In the genomic region with DNA sequence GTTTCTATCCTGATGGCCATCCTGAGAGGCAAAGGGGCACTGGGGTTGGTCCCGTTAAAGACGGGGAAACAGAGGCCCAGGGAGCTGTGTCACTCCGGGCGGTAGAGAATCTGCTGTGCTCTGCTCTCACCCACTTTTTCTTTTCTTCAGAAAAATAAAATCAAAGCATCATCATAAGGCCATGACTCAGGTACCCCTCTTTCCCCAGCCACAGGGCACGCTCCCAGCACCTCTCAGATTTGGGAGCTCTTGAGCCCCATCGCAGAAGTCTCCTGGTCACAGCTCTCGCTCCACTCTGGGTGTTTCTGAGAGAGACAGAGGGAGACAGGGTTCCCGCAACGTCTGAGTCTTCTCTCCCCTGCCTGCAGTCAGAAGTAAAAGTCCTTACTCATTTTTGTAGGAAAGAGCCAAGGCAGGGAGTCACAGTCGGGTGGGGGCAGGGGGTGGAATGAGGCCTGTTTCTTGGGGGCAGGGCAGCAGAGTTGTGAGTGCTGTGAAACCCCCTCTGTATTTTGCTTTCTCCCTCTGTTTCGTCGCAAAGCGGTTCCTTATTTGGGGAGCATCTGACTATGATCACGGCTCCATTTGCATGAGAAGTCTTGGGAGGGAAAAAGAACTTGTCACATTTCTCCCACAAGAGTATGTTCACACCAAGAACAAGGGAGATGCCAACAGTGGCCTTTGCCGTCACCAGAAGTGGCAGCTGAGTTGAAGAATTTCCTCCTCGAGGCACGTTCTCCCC, we compare ENCODE assay signal across 18 cellular contexts.
A peak's percentile ranks its signal among the peaks of the same experiment; 100 is the strongest.
DNase-seq lines count a peak whose midpoint lies in the region; ATAC-seq lines count a peak whose summit lies in the region.
"Had no signal": no experiment of that assay in that cellular context is flagged by ENCODE, and none has a peak within 500 bp of the region (broad histone marks: within the 10 kb centered on the region; RNA-seq: fewer than 3 reads in every experiment).

No MANE protein-coding gene starts in this region.

- no peaks in the 10 kb centered on the region for H3K79me2 ChIP-seq in trophoblast cell (ENCODE audit: control insufficient read depth, insufficient read depth, low read length, poor library complexity)

- no peak overlapping the region for H2BK5ac ChIP-seq in trophoblast cell (ENCODE audit: low read depth, low read length, poor library complexity)

- ATAC-seq in GM19397 (IDR thresholded peaks at IDR 0.05; ENCODE audit: unreplicated experiment), result no peak
- ATAC-seq: activated naive CD4-positive, alpha-beta T cell treated with anti-CD3 and anti-CD28 coated beads, Interleukin-2, amount 50 U/mL, for 72 hours; stimulated activated memory B cell treated with anti-CD40 and anti-IgM and Interleukin-4, amounts not matched to agents 10 μg/mL and 1 μg/mL and 100 μg/mL, for 72 hours had no signal

- no peak overlapping the region for H3K23ac ChIP-seq in trophoblast cell (ENCODE audit: low read length)

- H2BK120ac ChIP-seq in trophoblast cell (ENCODE audit: insufficient read depth, low read length, poor library complexity), result no peak overlapping the region

- no peak overlapping the region for H4K8ac ChIP-seq in trophoblast cell (ENCODE audit: low read depth, low read length)

- 66% methylated on average over 17 of the region's 17 CpGs for WGBS in HUES64
- WGBS in trophoblast cell (ENCODE audit: extremely low coverage, insufficient coverage, insufficient read length), result no CpG with 5 or more reads among the region's 17 CpGs

- H3K14ac ChIP-seq in trophoblast cell (ENCODE audit: low read length), result no peak overlapping the region

- DNase-seq in activated CD8-positive, alpha-beta memory T cell treated with anti-CD3 and anti-CD28 coated beads, Interleukin-2, amount 50 U/mL, for 48 hours, result peak; percentile 30
- peak; percentile 8 for DNase-seq in iPS-NIHi7 (ENCODE audit: extremely low spot score)
- DNase-seq in trophoblast cell, result no peak
- DNase-seq in foreskin melanocyte, result no peak
- DNase-seq in EL, result no peak
- DNase-seq: activated CD4-positive, alpha-beta T cell treated with anti-CD3 and anti-CD28 coated beads for 4 hours; AML-193; midbrain; NCI-H1092 treated with DMSO at 0.1 percent for 48 hours; NCI-H2029 treated with DMSO at 0.1 percent for 48 hours; NCI-H446 treated with DMSO at 0.1 percent for 48 hours; retina; SW 1271 had no signal

- H3K4me1 ChIP-seq in HUES64 (ENCODE audit: insufficient read depth, low read length) (peaks cover 7% of the 10 kb centered on the region), trophoblast cell (ENCODE audit: control insufficient read depth in 1 of 2, insufficient read depth in 2 of 2, low read length in 2 of 2) (peaks cover 9 to 10% of the 10 kb centered on the region in 2 experiments)

- no peak overlapping the region for H3K4ac ChIP-seq in trophoblast cell (ENCODE audit: low read depth, low read length)

- no peaks in the 10 kb centered on the region for H3K79me1 ChIP-seq in trophoblast cell (ENCODE audit: low read length)

- H3K36me3 ChIP-seq in HUES64 (ENCODE audit: insufficient read depth, low read length) (no peaks in the 10 kb centered on the region), trophoblast cell (ENCODE audit: control insufficient read depth in 1 of 2, insufficient read depth in 2 of 2, low read length in 2 of 2) (no peaks in the 10 kb centered on the region)
- H3K36me3 ChIP-seq: neutrophil had no signal

- H3K9ac ChIP-seq in HUES64 (ENCODE audit: low read depth, low read length) (peak overlapping the region; percentile 15; the same call in 1 of the 2 replicates), trophoblast cell (ENCODE audit: low read length) (no peak overlapping the region)

- no peak overlapping the region for H3K4me2 ChIP-seq in trophoblast cell (ENCODE audit: low read length)

- H3K9me3 ChIP-seq in HUES64 (ENCODE audit: insufficient read depth, low read depth, low read length) (no peaks in the 10 kb centered on the region), trophoblast cell (ENCODE audit: insufficient read depth, low read depth, low read length) (peaks cover 3% of the 10 kb centered on the region)
- H3K9me3 ChIP-seq: neutrophil had no signal

- H3K4me3 ChIP-seq in HUES64 (ENCODE audit: low read length), result no peak overlapping the region
- H3K4me3 ChIP-seq in trophoblast cell (ENCODE audit: low read depth, low read length), result no peak overlapping the region

- H3K27ac ChIP-seq in HUES64 (ENCODE audit: low read depth, low read length) (no peak overlapping the region), trophoblast cell (ENCODE audit: low read depth, low read length) (no peak overlapping the region)
- H3K27ac ChIP-seq: neutrophil had no signal

- H4K12ac ChIP-seq in trophoblast cell (ENCODE audit: low read depth, low read length), result no peak overlapping the region

- H3K18ac ChIP-seq in trophoblast cell (ENCODE audit: low read length), result no peak overlapping the region

- no peak overlapping the region for H2AK5ac ChIP-seq in trophoblast cell (ENCODE audit: low read length)

- H2AFZ ChIP-seq in trophoblast cell (ENCODE audit: insufficient read depth, low read length, poor library complexity), result no peak overlapping the region

- H3K27me3 ChIP-seq in HUES64 (ENCODE audit: insufficient read depth, low read length) (no peaks in the 10 kb centered on the region), trophoblast cell (ENCODE audit: insufficient read depth, low read length) (no peaks in the 10 kb centered on the region)
- H3K27me3 ChIP-seq: neutrophil had no signal

- no peak overlapping the region for H2BK12ac ChIP-seq in trophoblast cell (ENCODE audit: low read length)

- peak overlapping the region; percentile 28 for H4K91ac ChIP-seq in trophoblast cell (ENCODE audit: low read depth, low read length)

Comparison
In these comparisons a context has a peak if more than half of its experiments do, and no peak if none do; other contexts are left out.
1. DNase-seq: peak in activated CD8-positive, alpha-beta memory T cell treated with anti-CD3 and anti-CD28 coated beads, Interleukin-2, amount 50 U/mL, for 48 hours (single experiment) and iPS-NIHi7 (single experiment); none in trophoblast cell (0 of 2), foreskin melanocyte (single experiment) and EL (single experiment).